ENCODE assay signal across 1 cellular context in genomic region chr18:3599861-3600260, GRCh38.
A peak's percentile ranks its signal among the peaks of the same experiment; 100 is the strongest.
TF ChIP-seq lines count a peak whose summit lies in the region.

No MANE protein-coding gene starts in this region.

TF ChIP-seq in HepG2, 621 proteins besides CTCF, POLR2A, EP300 and RAD21 (continued from another document and continues in another):
- TF ChIP-seq ZNF512B (CRISPR knock-in tag; IDR thresholded peaks at IDR 0.05; ENCODE audit: borderline replicate concordance) (no peak), ZC3H13 (CRISPR knock-in tag; IDR thresholded peaks at IDR 0.05) (no peak), ZNF121 (CRISPR knock-in tag; IDR thresholded peaks at IDR 0.05) (peak; percentile 88), ARHGAP35 (CRISPR knock-in tag; IDR thresholded peaks at IDR 0.05; ENCODE audit: borderline replicate concordance) (no peak), NR2F6 (IDR thresholded peaks at IDR 0.05) (peak; percentile 36; the same call in 1 of the 2 replicates), NR2F6 (CRISPR knock-in tag; IDR thresholded peaks at IDR 0.05) (peak; percentile 52; the same call in 1 of the 2 replicates), ZBTB4 (CRISPR knock-in tag; IDR thresholded peaks at IDR 0.05; ENCODE audit: borderline replicate concordance) (0 out of 2 replicates have a peak, but pooled peaks have one; percentile 5), SMARCC2 (IDR thresholded peaks at IDR 0.05) (no peak), ZFP37 (CRISPR knock-in tag; IDR thresholded peaks at IDR 0.05; ENCODE audit: borderline replicate concordance) (no peak), ETV6 (CRISPR knock-in tag; conservative IDR thresholded peaks at IDR 0.05) (no peak), AHR (CRISPR knock-in tag; IDR thresholded peaks at IDR 0.05) (no peak), ZFP1 (CRISPR knock-in tag; IDR thresholded peaks at IDR 0.05) (no peak), ZFP91 (CRISPR knock-in tag; IDR thresholded peaks at IDR 0.05; ENCODE audit: borderline replicate concordance) (peak; percentile 69; the same call in 1 of the 2 replicates), SMC3 (IDR thresholded peaks at IDR 0.05; ENCODE audit: low read length) (no peak), ZNF768 (CRISPR knock-in tag; IDR thresholded peaks at IDR 0.05) (no peak), RBFOX2 (IDR thresholded peaks at IDR 0.05; ENCODE audit: low read depth, low read length) (peak; percentile 35; the same call in 1 of the 2 replicates), FOXC1 (CRISPR knock-in tag; IDR thresholded peaks at IDR 0.05; ENCODE audit: borderline replicate concordance) (no peak), ZNF597 (CRISPR knock-in tag; IDR thresholded peaks at IDR 0.05) (no peak), CHD4 (IDR thresholded peaks at IDR 0.05; ENCODE audit: borderline replicate concordance, low read length) (no peak), HNRNPLL (IDR thresholded peaks at IDR 0.05; ENCODE audit: low read depth, low read length, poor library complexity, severe bottlenecking) (no peak), ZKSCAN5 (CRISPR knock-in tag; IDR thresholded peaks at IDR 0.05) (no peak), ZNF691 (CRISPR knock-in tag; IDR thresholded peaks at IDR 0.05; ENCODE audit: borderline replicate concordance, low read depth) (no peak), RFXAP (CRISPR knock-in tag; IDR thresholded peaks at IDR 0.05; ENCODE audit: borderline replicate concordance) (no peak), ZNF264 (CRISPR knock-in tag; IDR thresholded peaks at IDR 0.05) (no peak), GFI1 (CRISPR knock-in tag; IDR thresholded peaks at IDR 0.05; ENCODE audit: borderline replicate concordance) (no peak), ARID3A (IDR thresholded peaks at IDR 0.05; ENCODE audit: low read depth, low read length) (no peak), ZNF740 (CRISPR knock-in tag; IDR thresholded peaks at IDR 0.05) (no peak), ZBTB42 (CRISPR knock-in tag; IDR thresholded peaks at IDR 0.05) (no peak), E2F5 (CRISPR knock-in tag; conservative IDR thresholded peaks at IDR 0.05) (no peak), RARA (CRISPR knock-in tag; IDR thresholded peaks at IDR 0.05) (peak; percentile 39; the same call in 1 of the 2 replicates), ZNF10 (CRISPR knock-in tag; IDR thresholded peaks at IDR 0.05; ENCODE audit: borderline replicate concordance, low read depth) (no peak), SNAI1 (CRISPR knock-in tag; IDR thresholded peaks at IDR 0.05; ENCODE audit: borderline replicate concordance) (no peak), CBX2 (IDR thresholded peaks at IDR 0.05; ENCODE audit: low read depth, low read length) (no peak), CBX2 (CRISPR knock-in tag; IDR thresholded peaks at IDR 0.05; ENCODE audit: low read depth) (no peak), FIP1L1 (IDR thresholded peaks at IDR 0.05; ENCODE audit: borderline replicate concordance, insufficient read depth, low read depth, low read length) (no peak), ZNF770 (CRISPR knock-in tag; IDR thresholded peaks at IDR 0.05) (peak; percentile 79), MAFK (conservative IDR thresholded peaks at IDR 0.05 in 1 of 2, IDR thresholded peaks at IDR 0.05 in 1 of 2; ENCODE audit: low read length in 2 of 2) (no peak), ZFY (CRISPR knock-in tag; IDR thresholded peaks at IDR 0.05) (no peak), TERF1 (CRISPR knock-in tag; IDR thresholded peaks at IDR 0.05) (no peak), ATF2 (CRISPR knock-in tag; IDR thresholded peaks at IDR 0.05) (no peak), ZNF75D (CRISPR knock-in tag; IDR thresholded peaks at IDR 0.05; ENCODE audit: borderline replicate concordance) (no peak), PITX1 (CRISPR knock-in tag; IDR thresholded peaks at IDR 0.05) (0 out of 2 replicates have a peak, but pooled peaks have one; percentile 27), NFKBIZ (CRISPR knock-in tag; IDR thresholded peaks at IDR 0.05) (no peak), ZSCAN30 (CRISPR knock-in tag; IDR thresholded peaks at IDR 0.05) (no peak), ZNF549 (CRISPR knock-in tag; IDR thresholded peaks at IDR 0.05) (no peak), TEAD2 (CRISPR knock-in tag; IDR thresholded peaks at IDR 0.05) (no peak), ZFP36 (IDR thresholded peaks at IDR 0.05; ENCODE audit: borderline replicate concordance, low read depth, low read length, partially characterized antibody) (no peak)
